8 cellular contexts compared by ENCODE assay signal in the genomic region with DNA sequence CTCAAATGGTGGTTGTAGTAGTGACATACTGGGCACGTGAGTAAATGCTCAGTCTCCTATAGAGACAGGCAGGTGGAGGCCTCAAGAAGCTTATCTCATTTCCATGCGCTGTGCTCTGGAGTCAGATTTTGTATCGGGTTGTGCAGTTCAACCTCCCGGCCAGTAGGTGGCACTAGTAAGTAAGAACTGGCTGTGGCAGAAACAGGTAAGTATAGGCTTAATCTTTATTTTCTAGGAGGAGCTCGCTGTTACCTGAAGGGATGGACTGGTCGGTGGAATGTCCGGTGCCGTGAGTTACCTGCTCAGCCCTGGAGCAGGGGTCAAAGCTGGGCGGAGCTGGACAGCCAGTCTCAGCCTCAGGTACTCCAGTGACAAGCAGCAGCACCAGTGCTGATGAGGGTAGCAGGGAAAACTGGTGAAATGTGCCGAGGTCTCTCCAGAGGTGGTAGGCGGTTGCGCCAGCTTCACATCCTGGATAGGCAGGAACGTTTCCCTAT.
DNase-seq lines count a peak whose midpoint lies in the region; ATAC-seq, FAIRE-seq and TF ChIP-seq lines count a peak whose summit lies in the region.

No MANE protein-coding gene starts in this region.

- H3K79me1 ChIP-seq in IMR-90 (ENCODE audit: low read depth in 1 of 2, low read length in 2 of 2): no peaks in the 10 kb centered on the region

- H2BK20ac ChIP-seq in IMR-90 (ENCODE audit: low read depth, low read length): no peak overlapping the region; the same call in 1 of the 2 replicates

- no peak for TF ChIP-seq POLR2A in IMR-90 (IDR thresholded peaks at IDR 0.05; ENCODE audit: low read depth, low read length)

- peak overlapping the region; percentile 80 for H2AFZ ChIP-seq in IMR-90 (replicated peaks; ENCODE audit: low read length, poor library complexity)

- no peak overlapping the region for H3K56ac ChIP-seq in IMR-90 (ENCODE audit: extremely low read depth, insufficient read depth, low read length)

- in situ Hi-C loops in IMR-90 (cut with MboI; ENCODE audit: low sequenced_read_pairs): loop anchor here (25.0 kb wide), 1 partner anchor 1333 kb away; no protein-coding TSS in a partner anchor
- in situ Hi-C loops in brain microvascular endothelial cell (cut with HindIII; ENCODE audit: low pct_ligation_motif_present, low sequenced_read_pairs): no loop called here

- H4K5ac ChIP-seq in IMR-90 (ENCODE audit: low read depth, low read length): no peak overlapping the region

- no peaks in the 10 kb centered on the region for H3K9me1 ChIP-seq in IMR-90 (ENCODE audit: insufficient read depth, low read length)

- H3K4me1 ChIP-seq in IMR-90 (ENCODE audit: control insufficient read depth, insufficient read depth, low read length): no peaks in the 10 kb centered on the region
- H3K4me1 ChIP-seq in kidney (ENCODE audit: control insufficient read depth in 1 of 2, insufficient read depth in 1 of 2, low read depth in 1 of 2, low read length in 2 of 2): no peaks in the 10 kb centered on the region

- 31% methylated on average over 6 of the region's 13 CpGs; no CpG with 5 or more reads in 1 of the 2 experiments for WGBS in IMR-90 (ENCODE audit: extremely low coverage in 2 of 2, insufficient read length in 1 of 2), 2 experiments

- TF ChIP-seq RAD21 in IMR-90 (IDR thresholded peaks at IDR 0.05; ENCODE audit: low read length): peak; percentile 60

- intact Hi-C loops in IMR-90 (cut with micrococcal nuclease): no loop called here
- intact Hi-C loops in kidney (cut with DNase I): loop anchor here (10.0 kb wide), 1 partner anchor 1340 kb away; no protein-coding TSS in a partner anchor

- BruUV-seq in IMR-90 (replicated peaks; lab: Mats Ljungman, UMichigan): no TSS peak

- H3K23ac ChIP-seq in IMR-90 (ENCODE audit: low read depth, low read length): no peak overlapping the region

- DNase-seq in GM12864 (ENCODE audit: low read depth) (peak; percentile 21), IMR-90 (peak; percentile 6), SK-N-DZ (ENCODE audit: low spot score) (peak; percentile 14), brain microvascular endothelial cell (no peak), kidney (peak; percentile 59), DMS153 treated with DMSO at 0.1 percent for 48 hours (lab: John Stamatoyannopoulos, UW; ENCODE audit: unreplicated experiment) (no peak)
- DNase-seq in stimulated activated CD8-positive, alpha-beta memory T cell treated with anti-CD3 and anti-CD28 coated beads, Interleukin-4, amount 100 ng/mL, for 48 hours: peak; percentile 60

- H4K8ac ChIP-seq in IMR-90 (ENCODE audit: low read depth in 2 of 2, low read length in 2 of 2): no peak overlapping the region

- H3K9ac ChIP-seq in IMR-90 (ENCODE audit: low read depth, low read length) (no peak overlapping the region), kidney (ENCODE audit: low read length in 2 of 2) (no peak overlapping the region)

- H2AK9ac ChIP-seq in IMR-90 (replicated peaks; ENCODE audit: low read depth, low read length, poor library complexity): no peak overlapping the region

- no peaks in the 10 kb centered on the region for H3K9me3 ChIP-seq in IMR-90 (ENCODE audit: control insufficient read depth, insufficient read depth, low read length)
- H3K9me3 ChIP-seq in kidney (ENCODE audit: control insufficient read depth in 1 of 2, low read length in 2 of 2): no peaks in the 10 kb centered on the region

- H2AK5ac ChIP-seq in IMR-90 (ENCODE audit: low read depth, low read length): no peak overlapping the region

- no peak overlapping the region; the same call in 1 of the 2 replicates for H2BK120ac ChIP-seq in IMR-90 (ENCODE audit: low read depth, low read length)

- FAIRE-seq in kidney (lab: Jason Lieb, UNC): no peak

- no peak overlapping the region for H3K18ac ChIP-seq in IMR-90 (ENCODE audit: low read depth, low read length)

- POLR2A ChIA-PET in IMR-90 (lab: Charles Lee; ENCODE audit: unreplicated experiment): no interaction called here

- no peaks in the 10 kb centered on the region for H4K20me1 ChIP-seq in IMR-90 (ENCODE audit: insufficient read depth, low read length)

- dilution Hi-C loops in IMR-90 (cut with HindIII; ENCODE audit: low sequenced_read_pairs, unreplicated experiment): no loop called here

- no peaks in the 10 kb centered on the region for H3K27me3 ChIP-seq in IMR-90 (ENCODE audit: control insufficient read depth, insufficient read depth, low read length)
- H3K27me3 ChIP-seq in brain microvascular endothelial cell (replicated peaks): no peaks in the 10 kb centered on the region

- TF ChIP-seq CTCF in GM12864 (IDR thresholded peaks at IDR 0.05; ENCODE audit: low read depth, low read length, missing control alignments) (peak; percentile 90), IMR-90 (conservative IDR thresholded peaks at IDR 0.05; ENCODE audit: low read depth, low read length) (peak; percentile 52), brain microvascular endothelial cell (IDR thresholded peaks at IDR 0.05; ENCODE audit: low read depth, low read length, missing control alignments) (peak; percentile 80), kidney (IDR thresholded peaks at IDR 0.05; ENCODE audit: borderline replicate concordance, extremely low read depth, insufficient read depth) (peak; percentile 75)

- CTCF ChIA-PET in IMR-90 (lab: Yijun Ruan, JAX): interaction anchor here (0.5 to 1.1 kb wide), 4 partner anchors 21 to 668 kb away, joined by 3 to 5 read pairs (median 4); no protein-coding TSS in a partner anchor

- no peak overlapping the region for H3K14ac ChIP-seq in IMR-90 (replicated peaks; ENCODE audit: low read depth, low read length)

- ATAC-seq in GM21737 (IDR thresholded peaks at IDR 0.05; ENCODE audit: unreplicated experiment): peak; percentile 91
- ATAC-seq in IMR-90 (ENCODE audit: low read depth): peak; percentile 53

- no peak overlapping the region for H3K4ac ChIP-seq in IMR-90 (ENCODE audit: low read depth, low read length)

- H2BK15ac ChIP-seq in IMR-90 (ENCODE audit: low read depth, low read length): no peak overlapping the region

- H3K4me3 ChIP-seq in GM12864 (ENCODE audit: low read depth, low read length) (no peak overlapping the region), IMR-90 (ENCODE audit: insufficient read depth, low read depth, low read length) (no peak overlapping the region), brain microvascular endothelial cell (ENCODE audit: low read depth, low read length) (no peak overlapping the region), kidney (ENCODE audit: low read length in 2 of 2) (peak overlapping the region; percentile 53 to 55)

- H3K27ac ChIP-seq in IMR-90 (ENCODE audit: insufficient read depth, low read length): no peak overlapping the region
- H3K27ac ChIP-seq in brain microvascular endothelial cell: no peak overlapping the region
- H3K27ac ChIP-seq in kidney (ENCODE audit: low read depth in 2 of 2, low read length in 2 of 2): no peak overlapping the region

- no peak overlapping the region for H3K4me2 ChIP-seq in IMR-90 (ENCODE audit: low read depth, low read length)

- H3K36me3 ChIP-seq in IMR-90 (ENCODE audit: control insufficient read depth, insufficient read depth, low read length) (no peaks in the 10 kb centered on the region), brain microvascular endothelial cell (replicated peaks) (no peaks in the 10 kb centered on the region), kidney (ENCODE audit: control insufficient read depth in 1 of 2, insufficient read depth in 2 of 2, low read length in 2 of 2) (no peaks in the 10 kb centered on the region)

- H2BK5ac ChIP-seq in IMR-90 (ENCODE audit: low read depth, low read length, poor library complexity, severe bottlenecking): no peak overlapping the region

- H4K91ac ChIP-seq in IMR-90 (ENCODE audit: insufficient read depth, low read depth, low read length): no peak overlapping the region

TF ChIP-seq in IMR-90, 13 proteins besides CTCF, POLR2A, EP300 and RAD21:
- TF ChIP-seq RFX5 (IDR thresholded peaks at IDR 0.05; ENCODE audit: low read depth, low read length) (no peak), ELK1 (IDR thresholded peaks at IDR 0.05; ENCODE audit: borderline replicate concordance, low read depth, low read length) (no peak), CHD1 (IDR thresholded peaks at IDR 0.05; ENCODE audit: low read depth, low read length) (no peak), SMC3 (IDR thresholded peaks at IDR 0.05; ENCODE audit: low read depth, low read length) (peak; percentile 40), MAFK (IDR thresholded peaks at IDR 0.05; ENCODE audit: low read depth, low read length) (no peak)

Comparison
In these comparisons a context has a peak if more than half of its experiments do, and no peak if none do; other contexts are left out.
1. DNase-seq: peak in GM12864 (single experiment), IMR-90 (single experiment), SK-N-DZ (single experiment), kidney (single experiment) and stimulated activated CD8-positive, alpha-beta memory T cell treated with anti-CD3 and anti-CD28 coated beads, Interleukin-4, amount 100 ng/mL, for 48 hours (single experiment); none in brain microvascular endothelial cell (single experiment) and DMS153 treated with DMSO at 0.1 percent for 48 hours (single experiment).
2. H3K4me3 ChIP-seq: peak in kidney (2 of 2); none in GM12864 (single experiment), IMR-90 (single experiment) and brain microvascular endothelial cell (single experiment).
3. Peak in every context shown above with its lines, with median percentiles within 50 percentile points of each other: CTCF ChIP-seq.